Comparison of ENCODE assay signal across 28 cellular contexts in genomic region chr9:108903437-108904103, GRCh38. TPM values are rescaled to one million over a fixed set of nuclear protein-coding genes. Genes with fewer than 3 reads are reported as not detected.
DNase-seq lines count a peak whose midpoint lies in the region; TF ChIP-seq lines count a peak whose summit lies in the region.
"Had no signal": no experiment of that assay in that cellular context is flagged by ENCODE, and none has a peak within 500 bp of the region (broad histone marks: within the 10 kb centered on the region; RNA-seq: fewer than 3 reads in every experiment).

No MANE protein-coding gene starts in this region.

- no peaks in the 10 kb centered on the region for H3K9me3 ChIP-seq in mammary epithelial cell (replicated peaks; ENCODE audit: insufficient read depth, low read length)
- H3K9me3 ChIP-seq: body of pancreas, SJCRH30 had no signal

- H3K4ac ChIP-seq in mesendoderm (ENCODE audit: low read depth, low read length): no peak overlapping the region

- no peaks in the 10 kb centered on the region for H4K20me1 ChIP-seq in mammary epithelial cell (ENCODE audit: insufficient read depth, low read length)

- peaks cover 38% of the 10 kb centered on the region for H3K36me3 ChIP-seq in mammary epithelial cell (ENCODE audit: insufficient read depth, low read length)
- H3K36me3 ChIP-seq in mesendoderm (ENCODE audit: control insufficient read depth, insufficient read depth, low read length): peaks cover 4% of the 10 kb centered on the region

- no peak overlapping the region for H4K5ac ChIP-seq in mesendoderm (ENCODE audit: low read length)

- DNase-seq in MCF 10A (ENCODE audit: unreplicated experiment) (peak; percentile 14), mammary epithelial cell (no peak), NCI-H2196 (lab: John Stamatoyannopoulos, UW; ENCODE audit: unreplicated experiment) (peak; percentile 8), choroid plexus epithelial cell (ENCODE audit: low read depth) (peak; percentile 40), NK-92 (lab: John Stamatoyannopoulos, UW; ENCODE audit: unreplicated experiment) (no peak), mesendoderm (no peak), SW480 (ENCODE audit: low spot score) (no peak), immature natural killer cell (no peak)
- DNase-seq: activated CD4-positive, alpha-beta memory T cell treated with anti-CD3 and anti-CD28 coated beads, Interleukin-2, amount 10 ng/mL, durations not matched to agents 7 days and 5 days; activated CD4-positive, CD25-positive, alpha-beta regulatory T cell treated with anti-CD3 and anti-CD28 coated beads, Interleukin-2, amount 50 U/mL, for 72 hours; activated effector memory CD4-positive, alpha-beta T cell treated with Interleukin-2 at 50 U/mL for 16 hours; body of pancreas; foreskin melanocyte; naive thymus-derived CD8-positive, alpha-beta T cell; NCI-H1694 treated with DMSO at 0.1 percent for 48 hours; retina; T-helper 1 cell had no signal

- H3K27ac ChIP-seq in mammary epithelial cell (ENCODE audit: insufficient read depth, low read depth, low read length) (no peak overlapping the region), mesendoderm (ENCODE audit: low read depth, low read length) (no peak overlapping the region)
- H3K27ac ChIP-seq: body of pancreas, hepatocyte, SJCRH30 had no signal

- H3K4me2 ChIP-seq in mammary epithelial cell (ENCODE audit: insufficient read depth, low read depth, low read length): no peak overlapping the region
- H3K4me2 ChIP-seq in mesendoderm (ENCODE audit: low read length): no peak overlapping the region
- H3K4me2 ChIP-seq: hepatocyte, smooth muscle cell had no signal

- no peak overlapping the region for H3K4me3 Mint-ChIP-seq in MCF 10A (ENCODE audit: unreplicated experiment)
- no peak overlapping the region for H3K4me3 Mint-ChIP-seq in immature natural killer cell
- H3K4me3 Mint-ChIP-seq: activated CD4-positive, alpha-beta memory T cell treated with anti-CD3 and anti-CD28 coated beads, Interleukin-2, amount 10 ng/mL, durations not matched to agents 7 days and 5 days; naive thymus-derived CD8-positive, alpha-beta T cell; stimulated activated effector memory CD8-positive, alpha-beta T cell treated with anti-CD3 and anti-CD28 coated beads, Interleukin-12 subunit alpha, Interleukin-12 subunit beta, amount 100 ng/mL, for 72 hours had no signal

- H3K27me3 Mint-ChIP-seq in MCF 10A (ENCODE audit: insufficient read depth, unreplicated experiment) (no peaks in the 10 kb centered on the region), immature natural killer cell (ENCODE audit: low read depth in 3 of 3) (peaks cover 0 to 3% (median 0%) of the 10 kb centered on the region in 3 donors)
- H3K27me3 Mint-ChIP-seq: activated CD4-positive, alpha-beta memory T cell treated with anti-CD3 and anti-CD28 coated beads, Interleukin-2, amount 10 ng/mL, durations not matched to agents 7 days and 5 days; naive thymus-derived CD8-positive, alpha-beta T cell had no signal

- no peak overlapping the region for H3K23ac ChIP-seq in mesendoderm (ENCODE audit: low read length)

- intact Hi-C loops in MCF 10A (cut with micrococcal nuclease): no loop called here
- intact Hi-C loops in mammary epithelial cell (cut with micrococcal nuclease): no loop called here

- POLR2A ChIA-PET in MCF 10A (lab: Yijun Ruan, JAX): interaction anchor here (0.7 to 1.6 kb wide), 2 partner anchors 18 to 30 kb away, joined by 3 to 4 read pairs; partner anchors contain the start of genes ABITRAM and ELP1

- dilution Hi-C loops in mammary epithelial cell (cut with HindIII; ENCODE audit: low sequenced_read_pairs): no loop called here

- H3K4me1 ChIP-seq in mammary epithelial cell (ENCODE audit: insufficient read depth, low read length): no peaks in the 10 kb centered on the region
- no peaks in the 10 kb centered on the region for H3K4me1 ChIP-seq in mesendoderm (ENCODE audit: control insufficient read depth, low read depth, low read length)
- H3K4me1 ChIP-seq: body of pancreas had no signal

- BruUV-seq in MCF 10A (replicated peaks; lab: Mats Ljungman, UMichigan): no TSS peak
- BruUV-seq in mammary epithelial cell (replicated peaks; lab: Mats Ljungman, UMichigan): no TSS peak

- no peak overlapping the region for H3K4me3 ChIP-seq in mammary epithelial cell (replicated peaks in 1 of 3; ENCODE audit: insufficient read depth in 1 of 3, low read depth in 2 of 3, low read length in 3 of 3)
- no peak overlapping the region for H3K4me3 ChIP-seq in choroid plexus epithelial cell (ENCODE audit: low read depth, low read length)
- no peak overlapping the region for H3K4me3 ChIP-seq in mesendoderm (ENCODE audit: low read length)
- H3K4me3 ChIP-seq: body of pancreas, hepatocyte, SJCRH30, smooth muscle cell had no signal

- H3K36me3 Mint-ChIP-seq in MCF 10A (ENCODE audit: insufficient read depth, unreplicated experiment) (peaks cover 75% of the 10 kb centered on the region), immature natural killer cell (peaks cover 31 to 60% (median 35%) of the 10 kb centered on the region in 3 donors)

- TF ChIP-seq CTCF in MCF 10A (IDR thresholded peaks at IDR 0.05; ENCODE audit: unreplicated experiment) (no peak), mammary epithelial cell (conservative IDR thresholded peaks at IDR 0.05 in 1 of 2, IDR thresholded peaks at IDR 0.05 in 1 of 2; ENCODE audit: extremely low read depth in 1 of 2, insufficient read depth in 1 of 2, low read depth in 1 of 2, low read length in 2 of 2) (no peak), choroid plexus epithelial cell (conservative IDR thresholded peaks at IDR 0.05; ENCODE audit: low read depth, low read length) (no peak)

- no peaks in the 10 kb centered on the region for H3K79me2 ChIP-seq in mammary epithelial cell (ENCODE audit: insufficient read depth, low read length)
- no peaks in the 10 kb centered on the region for H3K79me2 ChIP-seq in mesendoderm (ENCODE audit: control insufficient read depth, insufficient read depth, low read length)
- H3K79me2 ChIP-seq: hepatocyte had no signal

- no peak overlapping the region for H4K8ac ChIP-seq in mesendoderm (ENCODE audit: low read depth, low read length)

- no peak overlapping the region for H2AK5ac ChIP-seq in mesendoderm (ENCODE audit: low read length)

- H3K79me1 ChIP-seq in mesendoderm (ENCODE audit: low read length): no peaks in the 10 kb centered on the region

- no peak overlapping the region for H2BK120ac ChIP-seq in mesendoderm (ENCODE audit: low read depth, low read length)

- no peak overlapping the region for H2BK5ac ChIP-seq in mesendoderm (ENCODE audit: low read length)

- no peaks in the 10 kb centered on the region for H3K9me3 Mint-ChIP-seq in MCF 10A (ENCODE audit: unreplicated experiment)
- H3K9me3 Mint-ChIP-seq in immature natural killer cell: no peaks in the 10 kb centered on the region
- H3K9me3 Mint-ChIP-seq: activated CD4-positive, alpha-beta memory T cell treated with anti-CD3 and anti-CD28 coated beads, Interleukin-2, amount 10 ng/mL, durations not matched to agents 7 days and 5 days; naive thymus-derived CD8-positive, alpha-beta T cell; stimulated activated effector memory CD8-positive, alpha-beta T cell treated with anti-CD3 and anti-CD28 coated beads, Interleukin-12 subunit alpha, Interleukin-12 subunit beta, amount 100 ng/mL, for 72 hours had no signal

- H3K9ac ChIP-seq in mammary epithelial cell (ENCODE audit: insufficient read depth, low read length) (no peak overlapping the region), mesendoderm (ENCODE audit: low read length) (no peak overlapping the region)

- H3K27ac Mint-ChIP-seq in MCF 10A (ENCODE audit: low read depth, unreplicated experiment): no peak overlapping the region
- peak overlapping the region in 1 of 6 donors; percentile 76 for H3K27ac Mint-ChIP-seq in immature natural killer cell
- H3K27ac Mint-ChIP-seq: activated CD4-positive, alpha-beta memory T cell treated with anti-CD3 and anti-CD28 coated beads, Interleukin-2, amount 10 ng/mL, durations not matched to agents 7 days and 5 days had no signal

- H2AFZ ChIP-seq in mammary epithelial cell (ENCODE audit: low read depth, low read length): no peak overlapping the region
- H2AFZ ChIP-seq: hepatocyte had no signal

- H3K4me1 Mint-ChIP-seq in MCF 10A (ENCODE audit: insufficient read depth, unreplicated experiment) (no peaks in the 10 kb centered on the region), immature natural killer cell (no peaks in the 10 kb centered on the region)

- H3K56ac ChIP-seq in mesendoderm (ENCODE audit: low read length): no peak overlapping the region

- no peak overlapping the region for H3K18ac ChIP-seq in mesendoderm (ENCODE audit: low read length)

- H3K27me3 ChIP-seq in mammary epithelial cell (ENCODE audit: insufficient read depth, low read length) (no peaks in the 10 kb centered on the region), mesendoderm (ENCODE audit: insufficient read depth, low read length, poor library complexity) (no peaks in the 10 kb centered on the region)
- H3K27me3 ChIP-seq: body of pancreas, hepatocyte, SJCRH30 had no signal

- CTCF ChIA-PET in MCF 10A (lab: Yijun Ruan, JAX) (no interaction called here), mammary epithelial cell (lab: Charles Lee; ENCODE audit: low non-redundant PET) (no interaction called here)

- WGBS in mammary epithelial cell (ENCODE audit: low coverage, missing lambda C conversion rate): 97% methylated on average over 2 of the region's 2 CpGs
- no CpG with 5 or more reads among the region's 2 CpGs for WGBS in mesendoderm (ENCODE audit: extremely low coverage, insufficient coverage, low lambda C conversion rate)

- in situ Hi-C loops in mammary epithelial cell (cut with MboI; ENCODE audit: low sequenced_read_pairs in 2 of 2): no loop called here

- no peak overlapping the region for H2BK15ac ChIP-seq in mesendoderm (replicated peaks; ENCODE audit: low read depth)

RNA-seq across cellular contexts. Expression of gene ELP1, which starts 30.4 kb away (rescaled TPM):
- total RNA-seq in MCF 10A (2022) (36.9 and 39.6 TPM in 2 replicates), mammary epithelial cell (10 to 100 TPM; 24.2 to 30.2 TPM)
- polyA plus RNA-seq in mammary epithelial cell (17.6 TPM), immature natural killer cell (10 to 100 TPM in 2 of 3 donors, 1 to 10 TPM in 1; 9.2 to 18.8 (median 17.3) TPM)
- polyA minus RNA-seq in mammary epithelial cell: 23.4 TPM
- polyA plus RNA-seq in mesendoderm (2013, experiment 1 of 2): 21.8 TPM
- 23.0 TPM for polyA plus RNA-seq in mesendoderm (2013, experiment 2 of 2)

RNA-seq across cellular contexts. Expression of gene ABITRAM, which starts 30.6 kb away (rescaled TPM):
- 39.4 and 45.5 TPM in 2 replicates for total RNA-seq in MCF 10A (2022)
- 10 to 100 TPM; 13.0 to 18.5 TPM for total RNA-seq in mammary epithelial cell
- 14.1 TPM for polyA plus RNA-seq in mammary epithelial cell
- 2.9 TPM for polyA minus RNA-seq in mammary epithelial cell
- 14.5 TPM for polyA plus RNA-seq in mesendoderm (2013, experiment 1 of 2)
- polyA plus RNA-seq in mesendoderm (2013, experiment 2 of 2): 13.6 TPM
- 10 to 100 TPM in 2 of 3 donors, 1 to 10 TPM in 1; 7.5 to 24.4 (median 10.6) TPM for polyA plus RNA-seq in immature natural killer cell

RNA-seq across cellular contexts. Expression of gene ACTL7A, which starts 41.5 kb away (rescaled TPM):
- total RNA-seq in MCF 10A (2022) (not detected in 2 replicates), mammary epithelial cell (not detected)
- polyA plus RNA-seq in mammary epithelial cell (not detected), immature natural killer cell (not detected)
- not detected for polyA minus RNA-seq in mammary epithelial cell
- polyA plus RNA-seq in mesendoderm (2013, experiment 1 of 2): not detected
- polyA plus RNA-seq in mesendoderm (2013, experiment 2 of 2): not detected
- total RNA-seq: A673; activated CD4-positive, alpha-beta memory T cell treated with anti-CD3 and anti-CD28 coated beads, Interleukin-2, amount 10 ng/mL, durations not matched to agents 7 days and 5 days; body of pancreas; cerebellum; epithelial cell of proximal tubule; hepatocyte; left lobe of liver; naive thymus-derived CD8-positive, alpha-beta T cell; osteocyte; SJCRH30; smooth muscle cell; ureter had no signal
- polyA plus RNA-seq: BJ; hepatocyte; naive thymus-derived CD8-positive, alpha-beta T cell; smooth muscle cell had no signal

RNA-seq across cellular contexts. Expression of gene ACTL7B, which starts 47.8 kb away (rescaled TPM):
- total RNA-seq in MCF 10A (2022): not detected in 2 replicates
- total RNA-seq in mammary epithelial cell: not detected
- not detected for polyA plus RNA-seq in mammary epithelial cell
- polyA minus RNA-seq in mammary epithelial cell: not detected
- not detected for polyA plus RNA-seq in mesendoderm (2013, experiment 1 of 2)
- not detected for polyA plus RNA-seq in mesendoderm (2013, experiment 2 of 2)
- polyA plus RNA-seq in immature natural killer cell: not detected
- total RNA-seq: A673; activated CD4-positive, alpha-beta memory T cell treated with anti-CD3 and anti-CD28 coated beads, Interleukin-2, amount 10 ng/mL, durations not matched to agents 7 days and 5 days; cerebellum; epithelial cell of proximal tubule; hepatocyte; left lobe of liver; osteocyte; SJCRH30; smooth muscle cell had no signal
- polyA plus RNA-seq: BJ; hepatocyte; naive thymus-derived CD8-positive, alpha-beta T cell; smooth muscle cell had no signal

Comparison
In these comparisons a context has a peak if more than half of its experiments do, and no peak if none do; other contexts are left out.
1. DNase-seq: peak in MCF 10A (single experiment), NCI-H2196 (single experiment) and choroid plexus epithelial cell (single experiment); none in mammary epithelial cell (single experiment), NK-92 (single experiment), mesendoderm (single experiment), SW480 (single experiment) and immature natural killer cell (0 of 3).